Comparison of ENCODE assay signal across 24 cellular contexts in genomic region chr9:69118656-69119055, GRCh38. TPM values are rescaled to one million over a fixed set of nuclear protein-coding genes. Genes with fewer than 3 reads are reported as not detected.
DNase-seq lines count a peak whose midpoint lies in the region; ATAC-seq, FAIRE-seq and TF ChIP-seq lines count a peak whose summit lies in the region.
"Had no signal": no experiment of that assay in that cellular context is flagged by ENCODE, and none has a peak within 500 bp of the region (broad histone marks: within the 10 kb centered on the region; RNA-seq: fewer than 3 reads in every experiment).

No MANE protein-coding gene starts in this region.

- CTCF ChIA-PET in CD4-positive, alpha-beta T cell (lab: Charles Lee) = no interaction called here

- H3K4me3 ChIP-seq in hepatocyte (no peak overlapping the region), prostate gland (no peak overlapping the region), small intestine (ENCODE audit: low read depth in 1 of 2, low read length in 2 of 2) (no peak overlapping the region)
- H3K4me3 ChIP-seq: A549, GM12878, SK-N-MC had no signal

- POLR2A ChIA-PET in CD4-positive, alpha-beta T cell (lab: Charles Lee) = no interaction called here

- peaks cover 13% of the 10 kb centered on the region for H3K4me1 Mint-ChIP-seq in CD4-positive, alpha-beta T cell (ENCODE audit: low read depth)
- peaks cover 0 to 5% (median 3%) of the 10 kb centered on the region in 3 donors for H3K4me1 Mint-ChIP-seq in IgD-negative memory B cell

- no peaks in the 10 kb centered on the region for H3K27me3 ChIP-seq in CD4-positive, alpha-beta T cell (ENCODE audit: control insufficient read depth, insufficient read depth, low read length)
- no peaks in the 10 kb centered on the region for H3K27me3 ChIP-seq in hepatocyte
- no peaks in the 10 kb centered on the region for H3K27me3 ChIP-seq in prostate gland (replicated peaks; ENCODE audit: insufficient read depth)
- no peaks in the 10 kb centered on the region for H3K27me3 ChIP-seq in small intestine (ENCODE audit: control insufficient read depth in 2 of 2, insufficient read depth in 2 of 2, low read length in 2 of 2)

- no peaks in the 10 kb centered on the region for H4K20me1 ChIP-seq in hepatocyte (ENCODE audit: insufficient read depth, poor library complexity, severe bottlenecking)

- intact Hi-C loops in CD4-positive, alpha-beta T cell (cut with DNase I, micrococcal nuclease) = no loop called here
- intact Hi-C loops in prostate gland (cut with DNase I) = no loop called here

- no peak for TF ChIP-seq POLR2A in prostate gland (IDR thresholded peaks at IDR 0.05)

- no peak overlapping the region for H3K4me2 ChIP-seq in hepatocyte
- H3K4me2 ChIP-seq: A549 had no signal

- peak overlapping the region; percentile 13 for H3K4me3 Mint-ChIP-seq in CD4-positive, alpha-beta T cell
- H3K4me3 Mint-ChIP-seq in IgD-negative memory B cell = peak overlapping the region in 3 of 4 donors; percentile 12 to 65 (median 47)
- H3K4me3 Mint-ChIP-seq: CD8-positive, alpha-beta T cell had no signal

- H3K9me3 Mint-ChIP-seq in CD4-positive, alpha-beta T cell = no peaks in the 10 kb centered on the region
- H3K9me3 Mint-ChIP-seq in IgD-negative memory B cell = no peaks in the 10 kb centered on the region
- H3K9me3 Mint-ChIP-seq: CD8-positive, alpha-beta T cell had no signal

- H3K27me3 Mint-ChIP-seq in CD4-positive, alpha-beta T cell = no peaks in the 10 kb centered on the region
- peaks cover 2% of the 10 kb centered on the region for H3K27me3 Mint-ChIP-seq in IgD-negative memory B cell

- H3K27ac ChIP-seq in CD4-positive, alpha-beta T cell (ENCODE audit: low read depth, low read length) = no peak overlapping the region
- H3K27ac ChIP-seq in hepatocyte (no peak overlapping the region), prostate gland (no peak overlapping the region), small intestine (ENCODE audit: low read depth in 1 of 2, low read length in 1 of 2) (no peak overlapping the region)
- H3K27ac ChIP-seq: A549, SK-N-MC had no signal

- no peaks in the 10 kb centered on the region for H3K9me2 ChIP-seq in hepatocyte (replicated peaks; ENCODE audit: insufficient read depth)

- 87% methylated on average over 11 of the region's 11 CpGs for WGBS in hepatocyte (ENCODE audit: low lambda C conversion rate, missing lambda C conversion rate)
- WGBS in prostate gland = 93% methylated on average over 11 of the region's 11 CpGs
- WGBS in small intestine, 3 donors = 88 to 94% (median 89%) methylated on average over 11 of the region's 11 CpGs

- ATAC-seq in CD4-positive, alpha-beta T cell (ENCODE audit: poor library complexity) = no peak
- ATAC-seq in HG02981 (IDR thresholded peaks at IDR 0.05; ENCODE audit: unreplicated experiment) = no peak
- ATAC-seq: A549; CD8-positive, alpha-beta T cell; GM12878 had no signal

- no peaks in the 10 kb centered on the region for H3K9me3 ChIP-seq in CD4-positive, alpha-beta T cell (ENCODE audit: control insufficient read depth, low read length)
- no peaks in the 10 kb centered on the region for H3K9me3 ChIP-seq in hepatocyte (ENCODE audit: low read depth)
- H3K9me3 ChIP-seq in prostate gland = no peaks in the 10 kb centered on the region
- H3K9me3 ChIP-seq in small intestine (ENCODE audit: control insufficient read depth, low read depth) = no peaks in the 10 kb centered on the region
- H3K9me3 ChIP-seq: A549, Caco-2 had no signal

- DNase-seq in CD4-positive, alpha-beta T cell = no peak
- peak; percentile 0 for DNase-seq in hepatocyte (ENCODE audit: low spot score)
- peak; percentile 0 for DNase-seq in prostate gland (ENCODE audit: low spot score)
- no peak for DNase-seq in small intestine
- DNase-seq in DMS153 (lab: John Stamatoyannopoulos, UW) = no peak
- DNase-seq: AML-193; C1 segment of cervical spinal cord; Caco-2; CD8-positive, alpha-beta T cell; DMS79; EL; GDM1; KBM-7; NCI-H2029; NCI-H526 treated with DMSO at 0.1 percent for 48 hours; RPMI8226; SHP77 treated with DMSO at 0.1 percent for 48 hours; SW 1271 had no signal

- no peak for TF ChIP-seq CTCF in CD4-positive, alpha-beta T cell (IDR thresholded peaks at IDR 0.05)
- no peak for TF ChIP-seq CTCF in hepatocyte (IDR thresholded peaks at IDR 0.05; ENCODE audit: poor library complexity)
- TF ChIP-seq CTCF in prostate gland (IDR thresholded peaks at IDR 0.05) = no peak

- H2AFZ ChIP-seq in hepatocyte = no peak overlapping the region

- H3K4me1 ChIP-seq in hepatocyte (ENCODE audit: insufficient read depth) = peaks cover 4% of the 10 kb centered on the region
- peaks cover 4% of the 10 kb centered on the region for H3K4me1 ChIP-seq in prostate gland (replicated peaks)
- no peaks in the 10 kb centered on the region for H3K4me1 ChIP-seq in small intestine (ENCODE audit: control insufficient read depth in 2 of 2, insufficient read depth in 1 of 2, low read depth in 1 of 2, low read length in 1 of 2)
- H3K4me1 ChIP-seq: Caco-2 had no signal

- peaks cover 6% of the 10 kb centered on the region for H3K36me3 Mint-ChIP-seq in CD4-positive, alpha-beta T cell (ENCODE audit: low read depth)
- peaks cover 2% of the 10 kb centered on the region for H3K36me3 Mint-ChIP-seq in IgD-negative memory B cell

- peaks cover 4% of the 10 kb centered on the region for H3K79me2 ChIP-seq in hepatocyte

- no peak for FAIRE-seq in small intestine (lab: Jason Lieb, UNC)
- FAIRE-seq: A549, GM12878, H54 had no signal

- H3K27ac Mint-ChIP-seq in CD4-positive, alpha-beta T cell = no peak overlapping the region
- no peak overlapping the region for H3K27ac Mint-ChIP-seq in IgD-negative memory B cell
- H3K27ac Mint-ChIP-seq: CD8-positive, alpha-beta T cell had no signal

- no peaks in the 10 kb centered on the region for H3K36me3 ChIP-seq in hepatocyte (replicated peaks; ENCODE audit: insufficient read depth, low read depth)
- H3K36me3 ChIP-seq in prostate gland = no peaks in the 10 kb centered on the region
- H3K36me3 ChIP-seq in small intestine (ENCODE audit: control insufficient read depth in 2 of 2, insufficient read depth in 2 of 2, low read length in 2 of 2) = no peaks in the 10 kb centered on the region

RNA-seq across cellular contexts. Expression of gene TJP2, which starts 55.4 kb away (rescaled TPM):
- total RNA-seq in CD4-positive, alpha-beta T cell = 1 to 10 TPM; 6.3 to 8.0 TPM
- 0.81 TPM for polyA plus RNA-seq in IgD-negative memory B cell
- 126 and 131 TPM in 2 replicates for total RNA-seq in hepatocyte
- polyA plus RNA-seq in hepatocyte = 67.2 and 69.9 TPM in 2 replicates
- total RNA-seq in prostate gland = 100 to 1,000 TPM; 117 to 166 TPM
- 10 to 100 TPM; 48.3 to 99.2 (median 98.2) TPM for polyA plus RNA-seq in small intestine

Comparison
In these comparisons a context has a peak if more than half of its experiments do, and no peak if none do; other contexts are left out.
1. DNase-seq: peak in hepatocyte (single experiment) and prostate gland (single experiment); none in CD4-positive, alpha-beta T cell (0 of 10), small intestine (single experiment) and DMS153 (single experiment).
2. RNA of gene TJP2, which starts 55.4 kb away (total RNA-seq): 117 to 166 TPM in prostate gland and 126 to 131 TPM in hepatocyte; 6.3 to 8.0 TPM in CD4-positive, alpha-beta T cell; every median in the first group is over 10 times any median in the second.